Comparison of ENCODE assay signal across 8 cellular contexts in the genomic region with DNA sequence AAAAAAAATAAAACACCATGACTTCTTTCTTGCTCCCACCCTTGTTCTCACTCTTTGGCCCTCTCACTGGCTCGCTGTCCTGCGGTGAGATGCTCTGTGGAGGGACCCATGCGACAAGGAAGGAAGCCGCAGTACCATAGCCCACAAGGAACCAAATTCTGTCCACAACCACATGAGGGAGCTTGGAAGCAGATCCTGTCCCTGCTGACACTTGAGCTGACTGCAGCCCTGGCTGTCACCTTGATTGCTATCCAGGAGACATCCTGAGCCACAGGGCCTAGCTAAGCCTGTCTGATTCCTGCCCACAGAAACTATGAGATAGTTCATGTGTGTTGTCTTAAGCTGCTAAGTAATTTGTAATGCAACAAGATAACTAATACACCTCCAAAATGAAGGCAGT. TPM values are rescaled to one million over a fixed set of nuclear protein-coding genes. Genes with fewer than 3 reads are reported as not detected.
DNase-seq lines count a peak whose midpoint lies in the region; ATAC-seq lines count a peak whose summit lies in the region.

No MANE protein-coding gene starts in this region.

- no peaks in the 10 kb centered on the region for H3K36me3 Mint-ChIP-seq in activated naive CD4-positive, alpha-beta T cell treated with anti-CD3 and anti-CD28 coated beads for 36 hours (ENCODE audit: low read depth)

- no peaks in the 10 kb centered on the region for H3K9me3 Mint-ChIP-seq in activated naive CD4-positive, alpha-beta T cell treated with anti-CD3 and anti-CD28 coated beads for 36 hours

- peaks cover 5% of the 10 kb centered on the region for H3K27me3 Mint-ChIP-seq in activated naive CD4-positive, alpha-beta T cell treated with anti-CD3 and anti-CD28 coated beads for 36 hours (ENCODE audit: low read depth)

- H3K27ac Mint-ChIP-seq in activated naive CD4-positive, alpha-beta T cell treated with anti-CD3 and anti-CD28 coated beads for 36 hours, result no peak overlapping the region

- ATAC-seq in HG03159 (IDR thresholded peaks at IDR 0.05; ENCODE audit: unreplicated experiment), result no peak
- no peak for ATAC-seq in GM21737 (IDR thresholded peaks at IDR 0.05; ENCODE audit: unreplicated experiment)
- ATAC-seq in HG02642 (IDR thresholded peaks at IDR 0.05; ENCODE audit: poor library complexity, unreplicated experiment), result no peak

- CTCF ChIA-PET in activated naive CD4-positive, alpha-beta T cell treated with anti-CD3 and anti-CD28 coated beads for 36 hours (lab: Charles Lee), result interaction anchor here (1.0 to 6.7 kb wide), 10 partner anchors 9 to 225 kb away, joined by 3 to 57 read pairs (median 5); no protein-coding TSS in a partner anchor

- H3K4me3 Mint-ChIP-seq in activated naive CD4-positive, alpha-beta T cell treated with anti-CD3 and anti-CD28 coated beads for 36 hours, result no peak overlapping the region

- intact Hi-C loops in activated naive CD4-positive, alpha-beta T cell treated with anti-CD3 and anti-CD28 coated beads for 36 hours (cut with micrococcal nuclease), result loop anchor here (1.0 kb wide), 2 partner anchors 40 to 99 kb away; no protein-coding TSS in a partner anchor

- peaks cover 23% of the 10 kb centered on the region for H3K4me1 Mint-ChIP-seq in activated naive CD4-positive, alpha-beta T cell treated with anti-CD3 and anti-CD28 coated beads for 36 hours (ENCODE audit: low read depth)

- DNase-seq in activated naive CD4-positive, alpha-beta T cell treated with anti-CD3 and anti-CD28 coated beads for 36 hours, result peak; percentile 59
- no peak for DNase-seq in activated naive CD4-positive, alpha-beta T cell treated with anti-CD3 and anti-CD28 coated beads, Interleukin-2, amount 50 U/mL, for 16 hours
- DNase-seq in NCI-H2107 (lab: John Stamatoyannopoulos, UW) (peak; percentile 31), dermis blood vessel endothelial cell (peak; percentile 74), mucosa of gallbladder (ENCODE audit: low spot score) (peak; percentile 49)

RNA-seq across cellular contexts. Expression of gene MT2A, which starts 4.8 kb away (rescaled TPM):
- 100 to 1,000 TPM in 1 of 2 experiments, 10 to 100 TPM in 1; 95.7 to 130 TPM for total RNA-seq in activated naive CD4-positive, alpha-beta T cell treated with anti-CD3 and anti-CD28 coated beads for 36 hours
- total RNA-seq in dermis blood vessel endothelial cell (21.3 and 82.5 TPM in 2 replicates), mucosa of gallbladder (157 TPM)

RNA-seq across cellular contexts. Expression of gene MT3, which starts 14.3 kb away (rescaled TPM):
- total RNA-seq in activated naive CD4-positive, alpha-beta T cell treated with anti-CD3 and anti-CD28 coated beads for 36 hours, result 1 to 10 TPM in 1 of 2 experiments, under 1 TPM in 1; 0.64 to 1.6 TPM
- total RNA-seq in dermis blood vessel endothelial cell (not detected in 2 replicates), mucosa of gallbladder (1.4 TPM)

RNA-seq across cellular contexts. Expression of gene MT1E, which starts 22.0 kb away (rescaled TPM):
- total RNA-seq in activated naive CD4-positive, alpha-beta T cell treated with anti-CD3 and anti-CD28 coated beads for 36 hours, result 10 to 100 TPM; 12.2 to 12.4 TPM
- total RNA-seq in dermis blood vessel endothelial cell (13.8 and 103 TPM in 2 replicates), mucosa of gallbladder (137 TPM)

RNA-seq across cellular contexts. Expression of gene MT1M, which starts 28.9 kb away (rescaled TPM):
- total RNA-seq in activated naive CD4-positive, alpha-beta T cell treated with anti-CD3 and anti-CD28 coated beads for 36 hours, result not detected
- total RNA-seq in dermis blood vessel endothelial cell, result 0.34 and 0.98 TPM in 2 replicates
- total RNA-seq in mucosa of gallbladder, result 4.6 TPM

RNA-seq across cellular contexts. Expression of gene MT1A, which starts 34.9 kb away (rescaled TPM):
- total RNA-seq in activated naive CD4-positive, alpha-beta T cell treated with anti-CD3 and anti-CD28 coated beads for 36 hours, result not detected
- total RNA-seq in dermis blood vessel endothelial cell (2.3 TPM in 1 of 2 replicates, not detected in the other), mucosa of gallbladder (1.9 TPM)
